Comparison of ENCODE assay signal across 12 cellular contexts in the genomic region with DNA sequence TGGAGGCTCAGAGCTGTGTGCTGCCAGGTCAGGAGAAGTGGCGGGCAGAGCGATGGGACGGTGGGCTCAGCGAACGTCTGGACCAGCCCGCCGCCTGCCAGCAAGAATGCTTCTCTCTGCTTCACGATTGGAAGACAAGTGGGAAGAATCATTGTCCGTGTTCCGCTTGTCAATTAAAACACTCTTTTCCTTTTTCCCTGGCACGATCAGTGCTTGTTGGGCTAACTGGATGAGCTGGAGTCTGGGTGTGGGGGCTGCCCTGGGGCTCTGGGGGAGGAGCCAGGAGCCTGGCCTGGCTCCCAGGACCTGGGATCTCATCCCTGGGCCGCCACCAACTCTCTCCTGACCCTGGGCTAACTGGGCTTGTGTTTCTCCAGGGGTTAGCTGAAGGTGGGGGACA. TPM values are rescaled to one million over a fixed set of nuclear protein-coding genes. Genes with fewer than 3 reads are reported as not detected.
DNase-seq lines count a peak whose midpoint lies in the region; ATAC-seq and TF ChIP-seq lines count a peak whose summit lies in the region.
"Had no signal": no experiment of that assay in that cellular context is flagged by ENCODE, and none has a peak within 500 bp of the region (broad histone marks: within the 10 kb centered on the region; RNA-seq: fewer than 3 reads in every experiment).

No MANE protein-coding gene starts in this region.

- DNase-seq in DMS79 (lab: John Stamatoyannopoulos, UW) (peak; percentile 7), SK-N-MC (ENCODE audit: low read depth, low spot score) (no peak), sigmoid colon (no peak), GM20000 (ENCODE audit: low spot score) (no peak)
- DNase-seq: activated CD4-positive, alpha-beta T cell treated with anti-CD3 and anti-CD28 coated beads for 36 hours; NCI-H69 had no signal

- H3K4me1 ChIP-seq in gastroesophageal sphincter (peaks cover 4 to 71% (median 40%) of the 10 kb centered on the region in 3 donors), sigmoid colon (peaks cover 0 to 56% (median 51%) of the 10 kb centered on the region in 4 donors)

- TF ChIP-seq POLR2A in gastroesophageal sphincter (IDR thresholded peaks at IDR 0.05) = no peak
- no peak for TF ChIP-seq POLR2A in sigmoid colon (IDR thresholded peaks at IDR 0.05)

- TF ChIP-seq EP300 in gastroesophageal sphincter (IDR thresholded peaks at IDR 0.05) = no peak
- TF ChIP-seq EP300 in sigmoid colon (IDR thresholded peaks at IDR 0.05) = no peak

- H3K4me3 ChIP-seq in SK-N-MC = peak overlapping the region; percentile 88
- peak overlapping the region; percentile 64 to 94 for H3K4me3 ChIP-seq in gastroesophageal sphincter
- peak overlapping the region; percentile 66 to 90 (median 78) for H3K4me3 ChIP-seq in sigmoid colon

- no peaks in the 10 kb centered on the region; the same call in 1 of the 2 replicates for H3K36me3 ChIP-seq in SK-N-MC (ENCODE audit: insufficient read depth, low read length)
- H3K36me3 ChIP-seq in gastroesophageal sphincter = no peaks in the 10 kb centered on the region
- H3K36me3 ChIP-seq in sigmoid colon = no peaks in the 10 kb centered on the region

- H3K27ac ChIP-seq in SK-N-MC = no peak overlapping the region
- H3K27ac ChIP-seq in gastroesophageal sphincter = peak overlapping the region; percentile 90 to 100 (median 98)
- peak overlapping the region; percentile 95 to 98 (median 97) for H3K27ac ChIP-seq in sigmoid colon

- TF ChIP-seq CTCF in gastroesophageal sphincter (IDR thresholded peaks at IDR 0.05) (no peak), sigmoid colon (IDR thresholded peaks at IDR 0.05) (no peak), GM20000 (IDR thresholded peaks at IDR 0.05; ENCODE audit: extremely low read depth, missing control alignments) (no peak)

- 0% methylated on average over 1 of the region's 12 CpGs; no CpG with 5 or more reads in 1 of the 2 donors for WGBS in gastroesophageal sphincter (ENCODE audit: low coverage in 1 of 2), 2 donors
- WGBS in sigmoid colon, 2 donors = 48 to 60% methylated on average over 12 of the region's 12 CpGs

- peak overlapping the region; percentile 60 for H3K9ac ChIP-seq in SK-N-MC (ENCODE audit: insufficient read length)

- intact Hi-C loops in sigmoid colon (cut with DNase I) = loop anchor here (1.0 to 10.0 kb wide), 4 partner anchors 18 to 619 kb away; a partner anchor contains a TSS

- ATAC-seq in gastroesophageal sphincter = no peak
- no peak for ATAC-seq in GM19452 (IDR thresholded peaks at IDR 0.05; ENCODE audit: unreplicated experiment)
- no peak for ATAC-seq in HG03025 (IDR thresholded peaks at IDR 0.05; ENCODE audit: low FRiP score, unreplicated experiment)
- no peak for ATAC-seq in GM18520 (IDR thresholded peaks at IDR 0.05; ENCODE audit: unreplicated experiment)
- ATAC-seq: activated CD4-positive, alpha-beta T cell treated with anti-CD3 and anti-CD28 coated beads for 36 hours; stimulated activated memory B cell treated with anti-CD40 and anti-IgM and Interleukin-4, amounts not matched to agents 10 μg/mL and 1 μg/mL and 100 μg/mL, for 72 hours had no signal

- H3K27me3 ChIP-seq in gastroesophageal sphincter = no peaks in the 10 kb centered on the region
- H3K27me3 ChIP-seq in sigmoid colon = no peaks in the 10 kb centered on the region

- no peaks in the 10 kb centered on the region for H3K9me3 ChIP-seq in SK-N-MC (ENCODE audit: low read depth, low read length)
- no peaks in the 10 kb centered on the region for H3K9me3 ChIP-seq in gastroesophageal sphincter
- H3K9me3 ChIP-seq in sigmoid colon = no peaks in the 10 kb centered on the region

RNA-seq across cellular contexts. Expression of a gene that starts 1.7 kb away (rescaled TPM):
- 10 to 100 TPM; 48.5 to 86.4 (median 74.9) TPM for total RNA-seq in gastroesophageal sphincter
- 100 to 1,000 TPM in 1 of 4 donors, 10 to 100 TPM in 3; 24.2 to 168 (median 59.4) TPM for total RNA-seq in sigmoid colon
- polyA plus RNA-seq in sigmoid colon = 10 to 100 TPM in 1 of 3 donors, 1 to 10 TPM in 2; 4.2 to 13.2 (median 4.4) TPM
- polyA plus RNA-seq: neural cell had no signal
